ENCODE assay signal across 1 cellular context in genomic region chr5:57298985-57299491, GRCh38.
TF ChIP-seq lines count a peak whose summit lies in the region.

No MANE protein-coding gene starts in this region.

TF ChIP-seq in GM12878, 131 proteins besides CTCF, POLR2A, EP300 and RAD21 (continued from another document):
- TF ChIP-seq SPI1 (IDR thresholded peaks at IDR 0.05; ENCODE audit: borderline replicate concordance, insufficient read depth, low read depth, low read length) (peak; percentile 34; the same call in 1 of the 2 replicates), RAD51 (IDR thresholded peaks at IDR 0.05) (peak; percentile 80; the same call in 1 of the 2 replicates), USF2 (IDR thresholded peaks at IDR 0.05; ENCODE audit: borderline replicate concordance, low read depth, low read length) (peak; percentile 7; the same call in 1 of the 2 replicates), ATF3 (IDR thresholded peaks at IDR 0.05; ENCODE audit: borderline replicate concordance, extremely low read depth, low read depth, low read length) (no peak), BCL3 (IDR thresholded peaks at IDR 0.05; ENCODE audit: borderline replicate concordance, insufficient read depth, low read depth, low read length, poor library complexity, severe bottlenecking) (no peak), BMI1 (IDR thresholded peaks at IDR 0.05; ENCODE audit: borderline replicate concordance) (no peak), PAX8 (IDR thresholded peaks at IDR 0.05) (no peak), E2F8 (IDR thresholded peaks at IDR 0.05; ENCODE audit: low read depth, partially characterized antibody) (no peak), PRDM15 (CRISPR knock-in tag; IDR thresholded peaks at IDR 0.05) (no peak)
- TF ChIP-seq, protein P1, sequence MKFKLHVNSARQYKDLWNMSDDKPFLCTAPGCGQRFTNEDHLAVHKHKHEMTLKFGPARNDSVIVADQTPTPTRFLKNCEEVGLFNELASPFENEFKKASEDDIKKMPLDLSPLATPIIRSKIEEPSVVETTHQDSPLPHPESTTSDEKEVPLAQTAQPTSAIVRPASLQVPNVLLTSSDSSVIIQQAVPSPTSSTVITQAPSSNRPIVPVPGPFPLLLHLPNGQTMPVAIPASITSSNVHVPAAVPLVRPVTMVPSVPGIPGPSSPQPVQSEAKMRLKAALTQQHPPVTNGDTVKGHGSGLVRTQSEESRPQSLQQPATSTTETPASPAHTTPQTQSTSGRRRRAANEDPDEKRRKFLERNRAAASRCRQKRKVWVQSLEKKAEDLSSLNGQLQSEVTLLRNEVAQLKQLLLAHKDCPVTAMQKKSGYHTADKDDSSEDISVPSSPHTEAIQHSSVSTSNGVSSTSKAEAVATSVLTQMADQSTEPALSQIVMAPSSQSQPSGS (IDR thresholded peaks at IDR 0.05; ENCODE audit: low read length), result no peak
TF ChIP-seq in GM12878: peak in this region for 7.
